In the genomic region with DNA sequence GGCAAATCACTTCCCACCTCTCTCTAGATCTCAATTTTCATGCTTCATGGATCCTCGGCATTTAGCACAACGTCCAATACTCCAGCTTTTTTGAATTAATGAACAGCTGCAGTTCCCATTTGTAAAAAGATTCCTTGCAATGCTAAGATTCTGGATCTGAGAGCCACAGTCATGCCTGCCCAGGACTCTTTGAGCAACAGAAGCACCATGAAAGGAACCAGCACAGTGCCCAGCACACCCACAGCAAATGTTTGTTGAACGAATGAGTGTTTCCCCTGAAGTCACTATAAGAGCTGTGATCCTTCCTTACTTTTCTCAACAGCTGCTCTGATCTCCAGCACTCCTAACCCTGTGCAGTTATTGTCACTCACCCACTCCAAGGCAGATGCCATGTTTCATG, we compare ENCODE assay signal across 1 cellular context.
TF ChIP-seq lines count a peak whose summit lies in the region.

No MANE protein-coding gene starts in this region.

TF ChIP-seq in K562, 482 proteins besides CTCF, POLR2A, EP300 and RAD21:
- TF ChIP-seq NFYB (IDR thresholded peaks at IDR 0.05; ENCODE audit: extremely low read depth, insufficient read length) (no peak), CHCHD3 (CRISPR knock-in tag; IDR thresholded peaks at IDR 0.05) (no peak)
- TF ChIP-seq, protein P1, sequence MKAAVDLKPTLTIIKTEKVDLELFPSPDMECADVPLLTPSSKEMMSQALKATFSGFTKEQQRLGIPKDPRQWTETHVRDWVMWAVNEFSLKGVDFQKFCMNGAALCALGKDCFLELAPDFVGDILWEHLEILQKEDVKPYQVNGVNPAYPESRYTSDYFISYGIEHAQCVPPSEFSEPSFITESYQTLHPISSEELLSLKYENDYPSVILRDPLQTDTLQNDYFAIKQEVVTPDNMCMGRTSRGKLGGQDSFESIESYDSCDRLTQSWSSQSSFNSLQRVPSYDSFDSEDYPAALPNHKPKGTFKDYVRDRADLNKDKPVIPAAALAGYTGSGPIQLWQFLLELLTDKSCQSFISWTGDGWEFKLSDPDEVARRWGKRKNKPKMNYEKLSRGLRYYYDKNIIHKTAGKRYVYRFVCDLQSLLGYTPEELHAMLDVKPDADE (conservative IDR thresholded peaks at IDR 0.05; ENCODE audit: control insufficient read depth, low read depth, low read length): no peak
- TF ChIP-seq, protein P2, sequence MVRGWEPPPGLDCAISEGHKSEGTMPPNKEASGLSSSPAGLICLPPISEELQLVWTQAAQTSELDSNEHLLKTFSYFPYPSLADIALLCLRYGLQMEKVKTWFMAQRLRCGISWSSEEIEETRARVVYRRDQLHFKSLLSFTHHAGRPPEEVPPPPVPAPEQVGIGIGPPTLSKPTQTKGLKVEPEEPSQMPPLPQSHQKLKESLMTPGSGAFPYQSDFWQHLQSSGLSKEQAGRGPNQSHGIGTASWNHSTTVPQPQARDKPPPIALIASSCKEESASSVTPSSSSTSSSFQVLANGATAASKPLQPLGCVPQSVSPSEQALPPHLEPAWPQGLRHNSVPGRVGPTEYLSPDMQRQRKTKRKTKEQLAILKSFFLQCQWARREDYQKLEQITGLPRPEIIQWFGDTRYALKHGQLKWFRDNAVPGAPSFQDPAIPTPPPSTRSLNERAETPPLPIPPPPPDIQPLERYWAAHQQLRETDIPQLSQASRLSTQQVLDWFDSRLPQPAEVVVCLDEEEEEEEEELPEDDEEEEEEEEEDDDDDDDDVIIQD (CRISPR knock-in tag; IDR thresholded peaks at IDR 0.05): no peak
